Comparison of ENCODE assay signal across 8 cellular contexts in the genomic region with DNA sequence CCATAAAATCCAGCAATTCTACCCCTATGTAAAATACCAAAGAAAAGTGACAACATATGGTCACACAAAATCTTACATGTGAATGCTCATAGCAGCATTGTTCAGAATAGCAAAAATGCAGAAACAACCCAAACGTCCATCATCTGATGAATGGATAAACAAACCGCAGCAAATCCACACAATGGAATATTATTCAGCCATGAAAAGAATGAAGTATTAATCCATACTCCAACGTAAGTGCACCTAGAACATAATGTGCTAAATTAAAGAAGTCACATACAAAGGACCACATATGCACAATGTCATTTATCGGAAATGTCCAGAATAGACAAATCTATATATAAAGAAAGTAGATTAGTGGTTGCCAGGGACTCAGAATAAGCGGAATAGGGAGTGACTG.
"Had no signal": no experiment of that assay in that cellular context is flagged by ENCODE, and none has a peak within 500 bp of the region (broad histone marks: within the 10 kb centered on the region; RNA-seq: fewer than 3 reads in every experiment).

No MANE protein-coding gene starts in this region.

- FAIRE-seq: HTR-8/SVneo had no signal

- H3K9ac ChIP-seq: GM23248 had no signal

- ATAC-seq: HCT116 had no signal

- H2AFZ ChIP-seq: GM23248 had no signal

- H3K27ac ChIP-seq: GM23248 had no signal

- H3K4me3 ChIP-seq: GM23248, HAP-1 had no signal

- H3K36me3 ChIP-seq: HAP-1 had no signal

- DNase-seq: GM23248, GOT3, H7, IMR-90, KBM-7 had no signal
